Comparison of ENCODE assay signal across 8 cellular contexts in genomic region chr2:182715896-182716664, GRCh38. TPM values are rescaled to one million over a fixed set of nuclear protein-coding genes. Genes with fewer than 3 reads are reported as not detected.
DNase-seq lines count a peak whose midpoint lies in the region; ATAC-seq lines count a peak whose summit lies in the region.

Gene DNAJC10, plus strand, starts transcription at chr2:182716257. Its CDS starts 1,830 bp downstream, at chr2:182718087.

- no peaks in the 10 kb centered on the region for H3K9me3 ChIP-seq in mesodermal cell (ENCODE audit: control insufficient read depth, low read length)

- WGBS in mesodermal cell (ENCODE audit: insufficient coverage in 2 of 2), 2 experiments: 0% methylated on average over 53 to 65 of the region's 69 CpGs

- ATAC-seq in GM19467 (IDR thresholded peaks at IDR 0.05; ENCODE audit: unreplicated experiment): peak; percentile 85
- peak; percentile 95 for ATAC-seq in activated CD8-positive, alpha-beta memory T cell treated with anti-CD3 and anti-CD28 coated beads, Interleukin-2, amount 10 ng/mL, durations not matched to agents 7 days and 5 days

- peaks cover 8% of the 10 kb centered on the region for H3K36me3 ChIP-seq in mesodermal cell (ENCODE audit: control insufficient read depth, insufficient read depth, low read length)

- H3K27me3 Mint-ChIP-seq in activated CD8-positive, alpha-beta memory T cell treated with anti-CD3 and anti-CD28 coated beads, Interleukin-2, amount 10 ng/mL, durations not matched to agents 7 days and 5 days: peaks cover 17% of the 10 kb centered on the region

- in situ Hi-C loops in endometrial microvascular endothelial cells (cut with HindIII; ENCODE audit: inconsistent ontology term, low pct_unique_long_range_greater_than_20kb, low sequenced_read_pairs): no loop called here

- peak; percentile 72 for DNase-seq in COLO829 (ENCODE audit: low spot score)
- peak; percentile 76 for DNase-seq in HPDE6-E6E7 (ENCODE audit: extremely low spot score)
- DNase-seq in NOMO-1 (lab: John Stamatoyannopoulos, UW; ENCODE audit: unreplicated experiment in 2 of 2): peak; percentile 74 to 76
- peak; percentile 88 for DNase-seq in activated CD8-positive, alpha-beta memory T cell treated with anti-CD3 and anti-CD28 coated beads, Interleukin-2, amount 10 ng/mL, durations not matched to agents 7 days and 5 days
- peak; percentile 77 to 79 for DNase-seq in stimulated activated CD8-positive, alpha-beta memory T cell treated with anti-CD3 and anti-CD28 coated beads, Interleukin-15, amount 100 ng/mL, for 4 hours (ENCODE audit: low read depth in 2 of 2)

- peak within 1 kb of the TSS; percentile 81 for H3K4me3 ChIP-seq in mesodermal cell (ENCODE audit: extremely low read depth, insufficient read depth, low read length, poor library complexity, severe bottlenecking)

- CTCF ChIA-PET in activated CD8-positive, alpha-beta memory T cell treated with anti-CD3 and anti-CD28 coated beads, Interleukin-2, amount 10 ng/mL, durations not matched to agents 7 days and 5 days (lab: Charles Lee): interaction anchor here (0.9 to 1.2 kb wide), 3 partner anchors 16 to 50 kb away, joined by 3 read pairs; no protein-coding TSS in a partner anchor

- H3K27ac Mint-ChIP-seq in activated CD8-positive, alpha-beta memory T cell treated with anti-CD3 and anti-CD28 coated beads, Interleukin-2, amount 10 ng/mL, durations not matched to agents 7 days and 5 days: no peak within 1 kb of the TSS

- no peak within 1 kb of the TSS for H3K4me3 Mint-ChIP-seq in activated CD8-positive, alpha-beta memory T cell treated with anti-CD3 and anti-CD28 coated beads, Interleukin-2, amount 10 ng/mL, durations not matched to agents 7 days and 5 days

- H3K9me3 Mint-ChIP-seq in activated CD8-positive, alpha-beta memory T cell treated with anti-CD3 and anti-CD28 coated beads, Interleukin-2, amount 10 ng/mL, durations not matched to agents 7 days and 5 days (ENCODE audit: low read depth): no peaks in the 10 kb centered on the region

- peaks cover 5% of the 10 kb centered on the region for H3K36me3 Mint-ChIP-seq in activated CD8-positive, alpha-beta memory T cell treated with anti-CD3 and anti-CD28 coated beads, Interleukin-2, amount 10 ng/mL, durations not matched to agents 7 days and 5 days

- peak within 1 kb of the TSS; percentile 65 for H3K27ac ChIP-seq in mesodermal cell (ENCODE audit: low read depth, low read length, severe bottlenecking)

- H3K4me1 ChIP-seq in mesodermal cell (ENCODE audit: control insufficient read depth, insufficient read depth, low read length, poor library complexity, severe bottlenecking): peaks cover 5% of the 10 kb centered on the region

- peaks cover 8% of the 10 kb centered on the region for H3K4me1 Mint-ChIP-seq in activated CD8-positive, alpha-beta memory T cell treated with anti-CD3 and anti-CD28 coated beads, Interleukin-2, amount 10 ng/mL, durations not matched to agents 7 days and 5 days

RNA-seq across cellular contexts. Expression of gene DNAJC10, which starts in this region (rescaled TPM):
- 10 to 100 TPM; 53.7 to 54.2 TPM for total RNA-seq in activated CD8-positive, alpha-beta memory T cell treated with anti-CD3 and anti-CD28 coated beads, Interleukin-2, amount 10 ng/mL, durations not matched to agents 7 days and 5 days
- total RNA-seq in endometrial microvascular endothelial cells (ENCODE audit: inconsistent ontology term): 96.2 TPM
- polyA plus RNA-seq in mesodermal cell (2013, experiment 1 of 2): 94.2 TPM
- polyA plus RNA-seq in mesodermal cell (2013, experiment 2 of 2): 107 TPM

Comparison
In these comparisons a context has a peak if more than half of its experiments do, and no peak if none do; other contexts are left out.
1. Peak in every context shown above with its lines: DNase-seq, ATAC-seq, H3K4me3 ChIP-seq and H3K27ac ChIP-seq.